ENCODE assay signal across 1 cellular context in the genomic region with DNA sequence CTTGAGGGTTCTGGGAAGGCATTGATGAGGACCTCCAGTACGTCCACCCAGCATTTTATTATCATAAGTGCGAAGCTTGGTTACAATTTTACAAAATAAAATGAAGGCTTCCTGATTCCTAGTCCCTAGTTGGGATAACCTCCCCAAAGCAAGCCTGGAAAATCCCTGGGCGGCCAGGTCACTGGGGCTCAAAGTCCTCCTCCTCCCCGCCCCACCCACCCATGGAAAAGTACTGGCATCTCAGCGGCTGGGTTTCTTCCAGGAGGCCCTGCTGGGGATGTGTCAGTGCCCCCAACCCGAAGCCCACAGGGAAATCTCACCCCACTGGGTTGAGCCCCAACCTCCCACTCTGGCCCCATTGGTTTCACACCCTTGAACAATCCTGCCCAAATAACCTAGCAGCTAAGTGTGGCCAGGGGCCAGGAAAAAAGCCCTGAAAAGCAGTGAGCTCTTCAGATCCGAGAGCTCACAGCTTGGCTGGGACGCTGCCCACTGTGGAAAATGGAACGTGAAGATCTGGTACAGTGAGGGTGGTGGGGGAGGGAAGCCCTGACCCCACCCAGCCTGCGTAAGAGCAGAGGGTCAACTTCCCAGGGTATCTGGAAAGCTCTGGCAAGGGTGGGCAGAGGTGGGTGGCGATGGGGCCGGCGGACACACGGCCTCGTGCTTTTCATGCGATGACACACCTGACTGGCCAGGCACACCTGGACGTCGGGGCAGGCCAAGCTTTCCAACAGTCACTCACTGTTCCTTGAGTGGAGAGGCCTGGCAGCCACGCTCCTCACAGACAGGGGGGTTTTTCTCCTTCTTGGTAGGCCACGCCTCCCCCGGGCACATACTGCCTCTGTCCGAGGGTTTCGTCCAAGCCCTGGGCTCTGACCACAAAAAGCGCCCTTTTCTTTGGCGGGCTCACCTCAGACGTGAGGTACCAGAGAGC.
TF ChIP-seq lines count a peak whose summit lies in the region.

No MANE protein-coding gene starts in this region.

TF ChIP-seq in HepG2, 621 proteins besides CTCF, POLR2A, EP300 and RAD21 (continued from another document and continues in another):
- TF ChIP-seq, protein P1, sequence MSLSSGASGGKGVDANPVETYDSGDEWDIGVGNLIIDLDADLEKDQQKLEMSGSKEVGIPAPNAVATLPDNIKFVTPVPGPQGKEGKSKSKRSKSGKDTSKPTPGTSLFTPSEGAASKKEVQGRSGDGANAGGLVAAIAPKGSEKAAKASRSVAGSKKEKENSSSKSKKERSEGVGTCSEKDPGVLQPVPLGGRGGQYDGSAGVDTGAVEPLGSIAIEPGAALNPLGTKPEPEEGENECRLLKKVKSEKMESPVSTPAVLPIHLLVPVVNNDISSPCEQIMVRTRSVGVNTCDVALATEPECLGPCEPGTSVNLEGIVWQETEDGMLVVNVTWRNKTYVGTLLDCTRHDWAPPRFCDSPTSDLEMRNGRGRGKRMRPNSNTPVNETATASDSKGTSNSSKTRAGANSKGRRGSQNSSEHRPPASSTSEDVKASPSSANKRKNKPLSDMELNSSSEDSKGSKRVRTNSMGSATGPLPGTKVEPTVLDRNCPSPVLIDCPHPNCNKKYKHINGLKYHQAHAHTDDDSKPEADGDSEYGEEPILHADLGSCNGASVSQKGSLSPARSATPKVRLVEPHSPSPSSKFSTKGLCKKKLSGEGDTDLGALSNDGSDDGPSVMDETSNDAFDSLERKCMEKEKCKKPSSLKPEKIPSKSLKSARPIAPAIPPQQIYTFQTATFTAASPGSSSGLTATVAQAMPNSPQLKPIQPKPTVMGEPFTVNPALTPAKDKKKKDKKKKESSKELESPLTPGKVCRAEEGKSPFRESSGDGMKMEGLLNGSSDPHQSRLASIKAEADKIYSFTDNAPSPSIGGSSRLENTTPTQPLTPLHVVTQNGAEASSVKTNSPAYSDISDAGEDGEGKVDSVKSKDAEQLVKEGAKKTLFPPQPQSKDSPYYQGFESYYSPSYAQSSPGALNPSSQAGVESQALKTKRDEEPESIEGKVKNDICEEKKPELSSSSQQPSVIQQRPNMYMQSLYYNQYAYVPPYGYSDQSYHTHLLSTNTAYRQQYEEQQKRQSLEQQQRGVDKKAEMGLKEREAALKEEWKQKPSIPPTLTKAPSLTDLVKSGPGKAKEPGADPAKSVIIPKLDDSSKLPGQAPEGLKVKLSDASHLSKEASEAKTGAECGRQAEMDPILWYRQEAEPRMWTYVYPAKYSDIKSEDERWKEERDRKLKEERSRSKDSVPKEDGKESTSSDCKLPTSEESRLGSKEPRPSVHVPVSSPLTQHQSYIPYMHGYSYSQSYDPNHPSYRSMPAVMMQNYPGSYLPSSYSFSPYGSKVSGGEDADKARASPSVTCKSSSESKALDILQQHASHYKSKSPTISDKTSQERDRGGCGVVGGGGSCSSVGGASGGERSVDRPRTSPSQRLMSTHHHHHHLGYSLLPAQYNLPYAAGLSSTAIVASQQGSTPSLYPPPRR (CRISPR knock-in tag; IDR thresholded peaks at IDR 0.05; ENCODE audit: borderline replicate concordance), result peak; percentile 13
- TF ChIP-seq ELF3 (CRISPR knock-in tag; IDR thresholded peaks at IDR 0.05) (peak; percentile 73), ZNF761 (CRISPR knock-in tag; conservative IDR thresholded peaks at IDR 0.05) (0 out of 2 replicates have a peak, but pooled peaks have one; percentile 13), NRL (CRISPR knock-in tag; IDR thresholded peaks at IDR 0.05; ENCODE audit: borderline replicate concordance) (peak; percentile 95), ZNF772 (CRISPR knock-in tag; IDR thresholded peaks at IDR 0.05) (peak; percentile 71; the same call in 1 of the 2 replicates), ATAD3A (CRISPR knock-in tag; IDR thresholded peaks at IDR 0.05) (0 out of 2 replicates have a peak, but pooled peaks have one; percentile 35), ZNF737 (CRISPR knock-in tag; IDR thresholded peaks at IDR 0.05; ENCODE audit: borderline replicate concordance) (0 out of 2 replicates have a peak, but pooled peaks have one; percentile 71), SP4 (CRISPR knock-in tag; IDR thresholded peaks at IDR 0.05) (peak; percentile 35; the same call in 1 of the 2 replicates), BORCS8-MEF2B (CRISPR knock-in tag; IDR thresholded peaks at IDR 0.05) (peak; percentile 57), GABPB1 (CRISPR knock-in tag; IDR thresholded peaks at IDR 0.05) (peak; percentile 54; the same call in 1 of the 2 replicates), STAG1 (CRISPR knock-in tag; IDR thresholded peaks at IDR 0.05) (0 out of 2 replicates have a peak, but pooled peaks have one; percentile 2), ZNF839 (CRISPR knock-in tag; IDR thresholded peaks at IDR 0.05; ENCODE audit: borderline replicate concordance) (peak; percentile 26; the same call in 1 of the 2 replicates), NONO (IDR thresholded peaks at IDR 0.05) (no peak), NONO (CRISPR knock-in tag; conservative IDR thresholded peaks at IDR 0.05) (peak; percentile 38; the same call in 1 of the 2 replicates), FOSL2 (CRISPR knock-in tag; IDR thresholded peaks at IDR 0.05) (peak; percentile 1; the same call in 1 of the 2 replicates), ZNF607 (CRISPR knock-in tag; IDR thresholded peaks at IDR 0.05; ENCODE audit: borderline replicate concordance) (0 out of 2 replicates have a peak, but pooled peaks have one; percentile 49), CHD4 (IDR thresholded peaks at IDR 0.05; ENCODE audit: borderline replicate concordance, low read length) (peak; percentile 75; the same call in 1 of the 2 replicates), ZBTB42 (CRISPR knock-in tag; IDR thresholded peaks at IDR 0.05) (peak; percentile 80; the same call in 1 of the 2 replicates), KDM5B (CRISPR knock-in tag; IDR thresholded peaks at IDR 0.05; ENCODE audit: borderline replicate concordance) (peak; percentile 19; the same call in 1 of the 2 replicates), ZNF724P (CRISPR knock-in tag; IDR thresholded peaks at IDR 0.05; ENCODE audit: borderline replicate concordance) (peak; percentile 56; the same call in 1 of the 2 replicates), ZBTB21 (CRISPR knock-in tag; IDR thresholded peaks at IDR 0.05) (0 out of 2 replicates have a peak, but pooled peaks have one; percentile 6), ZNF333 (CRISPR knock-in tag; IDR thresholded peaks at IDR 0.05; ENCODE audit: borderline replicate concordance) (no peak), MED1 (CRISPR knock-in tag; IDR thresholded peaks at IDR 0.05) (peak; percentile 57; the same call in 1 of the 2 replicates), KLF12 (CRISPR knock-in tag; IDR thresholded peaks at IDR 0.05; ENCODE audit: borderline replicate concordance) (peak; percentile 76; the same call in 1 of the 2 replicates), NFIB (CRISPR knock-in tag; IDR thresholded peaks at IDR 0.05; ENCODE audit: borderline replicate concordance) (no peak)
- TF ChIP-seq, protein P2, sequence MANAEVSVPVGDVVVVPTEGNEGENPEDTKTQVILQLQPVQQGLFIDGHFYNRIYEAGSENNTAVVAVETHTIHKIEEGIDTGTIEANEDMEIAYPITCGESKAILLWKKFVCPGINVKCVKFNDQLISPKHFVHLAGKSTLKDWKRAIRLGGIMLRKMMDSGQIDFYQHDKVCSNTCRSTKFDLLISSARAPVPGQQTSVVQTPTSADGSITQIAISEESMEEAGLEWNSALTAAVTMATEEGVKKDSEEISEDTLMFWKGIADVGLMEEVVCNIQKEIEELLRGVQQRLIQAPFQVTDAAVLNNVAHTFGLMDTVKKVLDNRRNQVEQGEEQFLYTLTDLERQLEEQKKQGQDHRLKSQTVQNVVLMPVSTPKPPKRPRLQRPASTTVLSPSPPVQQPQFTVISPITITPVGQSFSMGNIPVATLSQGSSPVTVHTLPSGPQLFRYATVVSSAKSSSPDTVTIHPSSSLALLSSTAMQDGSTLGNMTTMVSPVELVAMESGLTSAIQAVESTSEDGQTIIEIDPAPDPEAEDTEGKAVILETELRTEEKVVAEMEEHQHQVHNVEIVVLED (CRISPR knock-in tag; IDR thresholded peaks at IDR 0.05; ENCODE audit: borderline replicate concordance), result peak; percentile 41; the same call in 1 of the 2 replicates
- TF ChIP-seq, protein P3, sequence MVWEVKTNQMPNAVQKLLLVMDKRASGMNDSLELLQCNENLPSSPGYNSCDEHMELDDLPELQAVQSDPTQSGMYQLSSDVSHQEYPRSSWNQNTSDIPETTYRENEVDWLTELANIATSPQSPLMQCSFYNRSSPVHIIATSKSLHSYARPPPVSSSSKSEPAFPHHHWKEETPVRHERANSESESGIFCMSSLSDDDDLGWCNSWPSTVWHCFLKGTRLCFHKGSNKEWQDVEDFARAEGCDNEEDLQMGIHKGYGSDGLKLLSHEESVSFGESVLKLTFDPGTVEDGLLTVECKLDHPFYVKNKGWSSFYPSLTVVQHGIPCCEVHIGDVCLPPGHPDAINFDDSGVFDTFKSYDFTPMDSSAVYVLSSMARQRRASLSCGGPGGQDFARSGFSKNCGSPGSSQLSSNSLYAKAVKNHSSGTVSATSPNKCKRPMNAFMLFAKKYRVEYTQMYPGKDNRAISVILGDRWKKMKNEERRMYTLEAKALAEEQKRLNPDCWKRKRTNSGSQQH (CRISPR knock-in tag; IDR thresholded peaks at IDR 0.05; ENCODE audit: low read depth), result peak; percentile 18; the same call in 1 of the 2 replicates
- TF ChIP-seq, protein P4, sequence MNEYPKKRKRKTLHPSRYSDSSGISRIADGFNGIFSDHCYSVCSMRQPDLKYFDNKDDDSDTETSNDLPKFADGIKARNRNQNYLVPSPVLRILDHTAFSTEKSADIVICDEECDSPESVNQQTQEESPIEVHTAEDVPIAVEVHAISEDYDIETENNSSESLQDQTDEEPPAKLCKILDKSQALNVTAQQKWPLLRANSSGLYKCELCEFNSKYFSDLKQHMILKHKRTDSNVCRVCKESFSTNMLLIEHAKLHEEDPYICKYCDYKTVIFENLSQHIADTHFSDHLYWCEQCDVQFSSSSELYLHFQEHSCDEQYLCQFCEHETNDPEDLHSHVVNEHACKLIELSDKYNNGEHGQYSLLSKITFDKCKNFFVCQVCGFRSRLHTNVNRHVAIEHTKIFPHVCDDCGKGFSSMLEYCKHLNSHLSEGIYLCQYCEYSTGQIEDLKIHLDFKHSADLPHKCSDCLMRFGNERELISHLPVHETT (CRISPR knock-in tag; conservative IDR thresholded peaks at IDR 0.05), result no peak
- TF ChIP-seq, protein P5, sequence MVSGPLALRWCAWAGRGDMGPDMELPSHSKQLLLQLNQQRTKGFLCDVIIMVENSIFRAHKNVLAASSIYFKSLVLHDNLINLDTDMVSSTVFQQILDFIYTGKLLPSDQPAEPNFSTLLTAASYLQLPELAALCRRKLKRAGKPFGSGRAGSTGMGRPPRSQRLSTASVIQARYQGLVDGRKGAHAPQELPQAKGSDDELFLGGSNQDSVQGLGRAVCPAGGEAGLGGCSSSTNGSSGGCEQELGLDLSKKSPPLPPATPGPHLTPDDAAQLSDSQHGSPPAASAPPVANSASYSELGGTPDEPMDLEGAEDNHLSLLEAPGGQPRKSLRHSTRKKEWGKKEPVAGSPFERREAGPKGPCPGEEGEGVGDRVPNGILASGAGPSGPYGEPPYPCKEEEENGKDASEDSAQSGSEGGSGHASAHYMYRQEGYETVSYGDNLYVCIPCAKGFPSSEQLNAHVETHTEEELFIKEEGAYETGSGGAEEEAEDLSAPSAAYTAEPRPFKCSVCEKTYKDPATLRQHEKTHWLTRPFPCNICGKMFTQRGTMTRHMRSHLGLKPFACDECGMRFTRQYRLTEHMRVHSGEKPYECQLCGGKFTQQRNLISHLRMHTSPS (CRISPR knock-in tag; IDR thresholded peaks at IDR 0.05; ENCODE audit: low read depth), result peak; percentile 59; the same call in 1 of the 2 replicates
- TF ChIP-seq, protein P6, sequence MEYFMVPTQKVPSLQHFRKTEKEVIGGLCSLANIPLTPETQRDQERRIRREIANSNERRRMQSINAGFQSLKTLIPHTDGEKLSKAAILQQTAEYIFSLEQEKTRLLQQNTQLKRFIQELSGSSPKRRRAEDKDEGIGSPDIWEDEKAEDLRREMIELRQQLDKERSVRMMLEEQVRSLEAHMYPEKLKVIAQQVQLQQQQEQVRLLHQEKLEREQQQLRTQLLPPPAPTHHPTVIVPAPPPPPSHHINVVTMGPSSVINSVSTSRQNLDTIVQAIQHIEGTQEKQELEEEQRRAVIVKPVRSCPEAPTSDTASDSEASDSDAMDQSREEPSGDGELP (IDR thresholded peaks at IDR 0.05; ENCODE audit: borderline replicate concordance, low read depth), result no peak
- TF ChIP-seq, protein P7, sequence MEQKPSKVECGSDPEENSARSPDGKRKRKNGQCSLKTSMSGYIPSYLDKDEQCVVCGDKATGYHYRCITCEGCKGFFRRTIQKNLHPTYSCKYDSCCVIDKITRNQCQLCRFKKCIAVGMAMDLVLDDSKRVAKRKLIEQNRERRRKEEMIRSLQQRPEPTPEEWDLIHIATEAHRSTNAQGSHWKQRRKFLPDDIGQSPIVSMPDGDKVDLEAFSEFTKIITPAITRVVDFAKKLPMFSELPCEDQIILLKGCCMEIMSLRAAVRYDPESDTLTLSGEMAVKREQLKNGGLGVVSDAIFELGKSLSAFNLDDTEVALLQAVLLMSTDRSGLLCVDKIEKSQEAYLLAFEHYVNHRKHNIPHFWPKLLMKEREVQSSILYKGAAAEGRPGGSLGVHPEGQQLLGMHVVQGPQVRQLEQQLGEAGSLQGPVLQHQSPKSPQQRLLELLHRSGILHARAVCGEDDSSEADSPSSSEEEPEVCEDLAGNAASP (CRISPR knock-in tag; IDR thresholded peaks at IDR 0.05; ENCODE audit: borderline replicate concordance), result peak; percentile 46; the same call in 1 of the 2 replicates
